In genomic region chr3:155232605-155233004, GRCh38 we compare ENCODE assay signal across 8 cellular contexts.
DNase-seq lines count a peak whose midpoint lies in the region; ATAC-seq and TF ChIP-seq lines count a peak whose summit lies in the region.

No MANE protein-coding gene starts in this region.

- H3K9me3 Mint-ChIP-seq in CD8-positive, alpha-beta T cell, result no peaks in the 10 kb centered on the region

- TF ChIP-seq EP300 in gastroesophageal sphincter (IDR thresholded peaks at IDR 0.05), result no peak

- CTCF ChIA-PET in RWPE1 (lab: Yijun Ruan, JAX) (interaction anchor here (0.6 kb wide), 1 partner anchor 304 kb away, joined by 5 read pairs; no protein-coding TSS in a partner anchor), HEK293T (lab: Yijun Ruan, JAX) (interaction anchor here (0.6 kb wide), 1 partner anchor 1367 kb away, joined by 3 read pairs; no protein-coding TSS in a partner anchor)
- CTCF ChIA-PET in CD8-positive, alpha-beta T cell (lab: Charles Lee), result no interaction called here

- H3K27ac ChIP-seq in RWPE1, result no peak overlapping the region; the same call in 1 of the 2 replicates
- peak overlapping the region; percentile 74 to 97 (median 80) for H3K27ac ChIP-seq in gastroesophageal sphincter
- no peak overlapping the region for H3K27ac ChIP-seq in CD8-positive, alpha-beta T cell (ENCODE audit: low read depth, low read length)

- TF ChIP-seq CTCF in GM12865 (IDR thresholded peaks at IDR 0.05; ENCODE audit: insufficient read depth, low read depth, low read length, missing control alignments) (no peak), RWPE1 (conservative IDR thresholded peaks at IDR 0.05; ENCODE audit: low read depth) (no peak), gastroesophageal sphincter (IDR thresholded peaks at IDR 0.05) (no peak), omental fat pad (IDR thresholded peaks at IDR 0.05) (no peak)
- no peak for TF ChIP-seq CTCF in CD8-positive, alpha-beta T cell (IDR thresholded peaks at IDR 0.05)

- peak; percentile 14 for DNase-seq in GM12865 (ENCODE audit: low read depth)
- DNase-seq in RWPE1 (ENCODE audit: low spot score), result peak; percentile 49
- no peak for DNase-seq in DMS79 treated with DMSO at 0.1 percent for 48 hours (lab: John Stamatoyannopoulos, UW)
- DNase-seq in omental fat pad (ENCODE audit: low spot score), result no peak
- no peak for DNase-seq in CD8-positive, alpha-beta T cell
- DNase-seq in HEK293T (ENCODE audit: extremely low spot score), result no peak

- peak overlapping the region; percentile 79 for H3K9ac ChIP-seq in skeletal muscle satellite cell (ENCODE audit: low read depth, low read length)

- H3K9me3 ChIP-seq in gastroesophageal sphincter (no peaks in the 10 kb centered on the region), skeletal muscle satellite cell (replicated peaks; ENCODE audit: low read length) (no peaks in the 10 kb centered on the region)
- H3K9me3 ChIP-seq in CD8-positive, alpha-beta T cell (ENCODE audit: low read length), result no peaks in the 10 kb centered on the region

- 23 to 80% methylated on average over 2 to 3 of the region's 3 CpGs for WGBS in gastroesophageal sphincter (ENCODE audit: low coverage in 1 of 2), 2 donors

- H3K4me3 ChIP-seq in GM12865 (ENCODE audit: low read depth, low read length) (no peak overlapping the region), gastroesophageal sphincter (no peak overlapping the region), skeletal muscle satellite cell (ENCODE audit: low read length) (peak overlapping the region; percentile 21)
- H3K4me3 ChIP-seq in CD8-positive, alpha-beta T cell (ENCODE audit: low read depth, low read length), result no peak overlapping the region

- no peaks in the 10 kb centered on the region for H3K36me3 ChIP-seq in gastroesophageal sphincter
- no peaks in the 10 kb centered on the region for H3K36me3 ChIP-seq in skeletal muscle satellite cell (ENCODE audit: insufficient read depth, low read length)
- no peaks in the 10 kb centered on the region for H3K36me3 ChIP-seq in CD8-positive, alpha-beta T cell (ENCODE audit: insufficient read depth, low read length)

- H3K27ac Mint-ChIP-seq in CD8-positive, alpha-beta T cell, result no peak overlapping the region

- peak; percentile 91 for ATAC-seq in gastroesophageal sphincter
- ATAC-seq in omental fat pad (ENCODE audit: low FRiP score), result no peak
- ATAC-seq in CD8-positive, alpha-beta T cell, result no peak

- TF ChIP-seq POLR2A in gastroesophageal sphincter (IDR thresholded peaks at IDR 0.05), result no peak

- no peak overlapping the region for H3K4me3 Mint-ChIP-seq in CD8-positive, alpha-beta T cell

- peak overlapping the region; percentile 60 for H3K4me2 ChIP-seq in skeletal muscle satellite cell (ENCODE audit: low read length)

- no peaks in the 10 kb centered on the region for H3K36me3 Mint-ChIP-seq in CD8-positive, alpha-beta T cell

- POLR2A ChIA-PET in RWPE1 (lab: Yijun Ruan, JAX; ENCODE audit: low non-redundant PET), result no interaction called here
- POLR2A ChIA-PET in CD8-positive, alpha-beta T cell (lab: Charles Lee), result no interaction called here
- POLR2A ChIA-PET in HEK293T (lab: Yijun Ruan, JAX), result no interaction called here

- H3K27me3 ChIP-seq in gastroesophageal sphincter (no peaks in the 10 kb centered on the region), skeletal muscle satellite cell (ENCODE audit: control insufficient read depth, insufficient read depth, low read length) (no peaks in the 10 kb centered on the region)
- no peaks in the 10 kb centered on the region for H3K27me3 ChIP-seq in CD8-positive, alpha-beta T cell (ENCODE audit: insufficient read depth, low read length)

- intact Hi-C loops in CD8-positive, alpha-beta T cell (cut with DNase I, micrococcal nuclease), result no loop called here

- H3K27me3 Mint-ChIP-seq in CD8-positive, alpha-beta T cell (ENCODE audit: low read depth), result no peaks in the 10 kb centered on the region

- no peaks in the 10 kb centered on the region for H3K4me1 Mint-ChIP-seq in CD8-positive, alpha-beta T cell (ENCODE audit: low read depth)

- peaks cover 9 to 29% (median 12%) of the 10 kb centered on the region in 3 donors for H3K4me1 ChIP-seq in gastroesophageal sphincter
- peaks cover 39% of the 10 kb centered on the region for H3K4me1 ChIP-seq in skeletal muscle satellite cell (ENCODE audit: control insufficient read depth, insufficient read depth, low read length)
- no peaks in the 10 kb centered on the region for H3K4me1 ChIP-seq in CD8-positive, alpha-beta T cell (ENCODE audit: insufficient read depth, low read length)

TF ChIP-seq in HEK293T, 16 proteins besides CTCF, POLR2A, EP300 and RAD21:
- TF ChIP-seq SUZ12 (IDR thresholded peaks at IDR 0.05) (no peak), FOXK2 (IDR thresholded peaks at IDR 0.05) (no peak), HDGF (IDR thresholded peaks at IDR 0.05; ENCODE audit: borderline replicate concordance) (no peak), L3MBTL2 (conservative IDR thresholded peaks at IDR 0.05) (no peak), ARNT (IDR thresholded peaks at IDR 0.05) (no peak), TARDBP (IDR thresholded peaks at IDR 0.05) (no peak), ZNF384 (IDR thresholded peaks at IDR 0.05) (no peak), PKNOX1 (IDR thresholded peaks at IDR 0.05) (no peak), CTBP1 (IDR thresholded peaks at IDR 0.05; ENCODE audit: borderline replicate concordance) (no peak), NFRKB (IDR thresholded peaks at IDR 0.05) (no peak), FOXM1 (IDR thresholded peaks at IDR 0.05; ENCODE audit: borderline replicate concordance) (no peak), BHLHE40 (IDR thresholded peaks at IDR 0.05; ENCODE audit: borderline replicate concordance) (no peak), SP1 (IDR thresholded peaks at IDR 0.05) (no peak), FOXA1 (IDR thresholded peaks at IDR 0.05) (no peak), LEF1 (IDR thresholded peaks at IDR 0.05; ENCODE audit: borderline replicate concordance) (no peak), ELF4 (IDR thresholded peaks at IDR 0.05) (no peak)

Comparison
In these comparisons a context has a peak if more than half of its experiments do, and no peak if none do; other contexts are left out.
1. DNase-seq: peak in GM12865 (single experiment) and RWPE1 (single experiment); none in DMS79 treated with DMSO at 0.1 percent for 48 hours (single experiment), omental fat pad (single experiment), CD8-positive, alpha-beta T cell (0 of 7) and HEK293T (single experiment).
2. H3K27ac ChIP-seq: peak in gastroesophageal sphincter (4 of 4); none in RWPE1 (single experiment) and CD8-positive, alpha-beta T cell (single experiment).